In genomic region chr12:56234746-56235436, GRCh38 we compare ENCODE assay signal across 1 cellular context.
TF ChIP-seq lines count a peak whose summit lies in the region.

No MANE protein-coding gene starts in this region.

TF ChIP-seq in A549, 52 proteins besides CTCF, POLR2A, EP300 and RAD21 (continued from another document):
- TF ChIP-seq REST (IDR thresholded peaks at IDR 0.05) (no peak), NPAS2 (CRISPR knock-in tag; IDR thresholded peaks at IDR 0.05; ENCODE audit: borderline replicate concordance) (no peak), FOXS1 (CRISPR knock-in tag; IDR thresholded peaks at IDR 0.05) (no peak), ELK1 (IDR thresholded peaks at IDR 0.05; ENCODE audit: low read depth, low read length) (no peak), RNF2 (IDR thresholded peaks at IDR 0.05; ENCODE audit: borderline replicate concordance, low read depth) (no peak), FOSL2 (IDR thresholded peaks at IDR 0.05) (no peak), FOSL2 (CRISPR knock-in tag; IDR thresholded peaks at IDR 0.05) (no peak), HMGXB4 (CRISPR knock-in tag; IDR thresholded peaks at IDR 0.05; ENCODE audit: borderline replicate concordance) (no peak), POLR2AphosphoS2 (conservative IDR thresholded peaks at IDR 0.05; ENCODE audit: low read length) (no peak), USF2 (IDR thresholded peaks at IDR 0.05) (no peak), MYC (IDR thresholded peaks at IDR 0.05; ENCODE audit: borderline replicate concordance, low read length) (no peak)
TF ChIP-seq in A549: peak in this region for 0.
